ENCODE assay signal across 8 cellular contexts in the genomic region with DNA sequence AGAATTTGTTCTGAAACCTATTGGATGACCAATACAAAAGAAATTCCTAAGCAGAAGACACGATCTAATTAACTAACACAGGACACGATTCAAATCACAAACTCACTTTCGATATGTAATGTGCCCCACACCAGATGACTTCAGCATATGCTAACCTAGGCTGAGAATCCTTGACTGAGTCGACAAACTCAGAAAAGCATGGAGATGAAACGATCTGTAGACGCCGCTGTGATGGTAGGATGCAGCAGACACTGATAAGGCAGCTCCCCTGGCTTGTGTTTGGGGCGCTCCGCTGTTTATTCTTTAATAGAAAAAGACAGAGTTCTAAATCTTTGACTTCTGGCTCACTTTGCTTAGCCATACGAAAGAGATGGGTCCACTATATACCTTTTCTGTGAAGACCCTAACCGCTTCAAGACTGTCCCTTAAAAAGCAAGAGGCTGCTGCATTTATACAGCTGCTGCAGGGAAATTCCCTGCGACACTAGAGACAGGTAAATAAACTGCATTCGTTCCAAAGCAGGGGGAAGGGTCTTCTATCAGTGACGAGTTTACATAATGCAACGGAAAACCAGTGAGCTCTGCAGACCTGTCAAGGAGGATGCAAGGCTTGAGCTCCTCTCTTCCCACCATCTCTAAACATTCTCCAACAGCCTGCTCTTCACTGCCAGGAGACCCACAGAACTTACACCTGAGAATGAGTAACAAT. TPM values are rescaled to one million over a fixed set of nuclear protein-coding genes. Genes with fewer than 3 reads are reported as not detected.
A peak's percentile ranks its signal among the peaks of the same experiment; 100 is the strongest.
DNase-seq lines count a peak whose midpoint lies in the region; ATAC-seq and TF ChIP-seq lines count a peak whose summit lies in the region.

No MANE protein-coding gene starts in this region.

- H3K4me1 ChIP-seq in colonic mucosa (peaks cover 7% of the 10 kb centered on the region), muscle layer of colon (ENCODE audit: insufficient read depth, low read length) (peaks cover 13% of the 10 kb centered on the region)

- H3K27ac ChIP-seq in colonic mucosa, result peak overlapping the region; percentile 89
- H3K27ac ChIP-seq in muscle layer of colon (ENCODE audit: low read depth, low read length), result peak overlapping the region; percentile 83

- peak overlapping the region; percentile 71 for H3K4me3 ChIP-seq in colonic mucosa
- peak overlapping the region; percentile 55 to 64 for H3K4me3 ChIP-seq in muscle layer of colon (ENCODE audit: low read depth in 1 of 2, low read length in 2 of 2)

- intact Hi-C loops in colonic mucosa (cut with DNase I), result no loop called here

- H3K36me3 ChIP-seq in colonic mucosa (no peaks in the 10 kb centered on the region), muscle layer of colon (ENCODE audit: insufficient read depth, low read length) (no peaks in the 10 kb centered on the region)

- H3K9me3 ChIP-seq in colonic mucosa (no peaks in the 10 kb centered on the region), muscle layer of colon (ENCODE audit: low read length) (no peaks in the 10 kb centered on the region)

- H3K9ac ChIP-seq in colonic mucosa (ENCODE audit: low read depth in 2 of 2, low read length in 2 of 2), result peak overlapping the region; percentile 83 to 95
- H3K9ac ChIP-seq in muscle layer of colon (ENCODE audit: low read length), result peak overlapping the region; percentile 53

- TF ChIP-seq CTCF in colonic mucosa (IDR thresholded peaks at IDR 0.05), result no peak

- DNase-seq in EL (peak; percentile 14), NCI-H526 (lab: John Stamatoyannopoulos, UW) (peak; percentile 36 to 38), colonic mucosa (no peak), SKM-1 treated with dmso at 0.1 percent for 144 hours (lab: John Stamatoyannopoulos, UW; ENCODE audit: unreplicated experiment) (no peak), inferior parietal cortex (ENCODE audit: extremely low spot score) (no peak)

- ATAC-seq in GM21367 (IDR thresholded peaks at IDR 0.05; ENCODE audit: unreplicated experiment) (no peak), GM21529 (IDR thresholded peaks at IDR 0.05; ENCODE audit: unreplicated experiment) (no peak)

- no peaks in the 10 kb centered on the region for H3K27me3 ChIP-seq in colonic mucosa
- H3K27me3 ChIP-seq in muscle layer of colon (ENCODE audit: control insufficient read depth in 1 of 2, insufficient read depth in 2 of 2, low read length in 2 of 2), result no peaks in the 10 kb centered on the region

RNA-seq across cellular contexts. Expression of a gene that starts 0.9 kb away (rescaled TPM):
- 10 to 100 TPM; 56.2 to 60.1 TPM for total RNA-seq in colonic mucosa

RNA-seq across cellular contexts. Expression of a gene that starts 21.8 kb away (rescaled TPM):
- total RNA-seq in colonic mucosa, result 10 to 100 TPM; 12.9 to 15.4 TPM

RNA-seq across cellular contexts. Expression of a gene that starts 22.0 kb away (rescaled TPM):
- 10 to 100 TPM; 71.8 to 85.8 TPM for total RNA-seq in colonic mucosa

RNA-seq across cellular contexts. Expression of a gene that starts 56.1 kb away (rescaled TPM):
- 10 to 100 TPM; 26.5 to 50.1 TPM for total RNA-seq in colonic mucosa

Comparison
In these comparisons a context has a peak if more than half of its experiments do, and no peak if none do; other contexts are left out.
1. DNase-seq: peak in EL (single experiment) and NCI-H526 (2 of 2); none in colonic mucosa (single experiment), SKM-1 treated with dmso at 0.1 percent for 144 hours (single experiment) and inferior parietal cortex (single experiment).